In the genomic region with DNA sequence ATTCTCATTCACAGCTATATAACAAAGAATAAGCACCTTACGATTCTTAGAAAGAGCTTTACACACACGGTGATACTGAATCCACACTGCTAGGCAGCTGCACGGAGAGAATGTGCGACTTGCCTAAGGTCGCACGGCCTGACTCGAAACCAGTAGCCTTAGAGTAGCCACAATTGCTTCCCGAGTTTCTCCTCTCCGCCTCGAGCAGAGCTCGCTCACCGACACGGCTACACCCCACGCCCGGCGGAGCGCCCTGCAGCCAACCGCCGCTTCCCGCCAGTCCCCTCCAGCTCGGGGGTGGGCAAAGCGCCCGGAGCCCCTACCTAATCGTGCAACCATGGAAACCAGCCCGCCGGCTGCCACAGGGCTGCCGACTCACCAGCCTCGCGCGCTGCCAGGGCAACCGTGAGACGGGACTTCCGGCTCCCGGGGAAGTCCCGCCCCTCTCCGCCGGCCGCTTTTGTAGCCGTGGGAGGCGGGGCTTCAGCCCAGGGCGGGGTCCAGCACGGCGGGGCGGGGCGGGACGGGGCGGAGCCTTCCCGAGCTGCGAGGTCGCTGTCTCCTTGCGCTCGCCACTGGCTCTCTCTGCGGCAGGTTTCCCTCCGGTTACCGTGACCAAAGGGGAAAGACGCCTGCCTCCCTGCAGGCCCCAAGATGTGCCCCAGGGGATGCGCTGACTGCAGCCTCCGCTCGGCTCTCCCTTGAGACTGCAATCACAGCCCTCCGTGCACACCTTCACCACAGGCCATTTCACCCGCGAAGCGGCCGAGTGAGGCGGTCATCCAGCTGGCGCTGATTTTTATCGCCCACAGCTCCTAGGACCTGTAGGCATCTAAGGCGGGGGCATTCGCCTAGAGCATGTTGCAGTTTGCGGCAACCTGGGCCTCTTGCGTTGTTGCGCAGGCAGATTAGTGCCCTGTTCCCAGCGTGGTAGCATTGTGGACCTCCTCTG, we compare ENCODE assay signal across 1 cellular context.
TF ChIP-seq lines count a peak whose summit lies in the region.

No MANE protein-coding gene starts in this region.

TF ChIP-seq in HepG2, 621 proteins besides CTCF, POLR2A, EP300 and RAD21 (continued from another document and continues in another):
- no peak for TF ChIP-seq HMGA1 (CRISPR knock-in tag; conservative IDR thresholded peaks at IDR 0.05)
- TF ChIP-seq, protein P1, sequence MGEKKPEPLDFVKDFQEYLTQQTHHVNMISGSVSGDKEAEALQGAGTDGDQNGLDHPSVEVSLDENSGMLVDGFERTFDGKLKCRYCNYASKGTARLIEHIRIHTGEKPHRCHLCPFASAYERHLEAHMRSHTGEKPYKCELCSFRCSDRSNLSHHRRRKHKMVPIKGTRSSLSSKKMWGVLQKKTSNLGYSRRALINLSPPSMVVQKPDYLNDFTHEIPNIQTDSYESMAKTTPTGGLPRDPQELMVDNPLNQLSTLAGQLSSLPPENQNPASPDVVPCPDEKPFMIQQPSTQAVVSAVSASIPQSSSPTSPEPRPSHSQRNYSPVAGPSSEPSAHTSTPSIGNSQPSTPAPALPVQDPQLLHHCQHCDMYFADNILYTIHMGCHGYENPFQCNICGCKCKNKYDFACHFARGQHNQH (CRISPR knock-in tag; IDR thresholded peaks at IDR 0.05), result 0 out of 2 replicates have a peak, but pooled peaks have one; percentile 39
- TF ChIP-seq HES4 (CRISPR knock-in tag; IDR thresholded peaks at IDR 0.05; ENCODE audit: borderline replicate concordance), result 0 out of 2 replicates have a peak, but pooled peaks have one; percentile 31
- TF ChIP-seq, protein P2, sequence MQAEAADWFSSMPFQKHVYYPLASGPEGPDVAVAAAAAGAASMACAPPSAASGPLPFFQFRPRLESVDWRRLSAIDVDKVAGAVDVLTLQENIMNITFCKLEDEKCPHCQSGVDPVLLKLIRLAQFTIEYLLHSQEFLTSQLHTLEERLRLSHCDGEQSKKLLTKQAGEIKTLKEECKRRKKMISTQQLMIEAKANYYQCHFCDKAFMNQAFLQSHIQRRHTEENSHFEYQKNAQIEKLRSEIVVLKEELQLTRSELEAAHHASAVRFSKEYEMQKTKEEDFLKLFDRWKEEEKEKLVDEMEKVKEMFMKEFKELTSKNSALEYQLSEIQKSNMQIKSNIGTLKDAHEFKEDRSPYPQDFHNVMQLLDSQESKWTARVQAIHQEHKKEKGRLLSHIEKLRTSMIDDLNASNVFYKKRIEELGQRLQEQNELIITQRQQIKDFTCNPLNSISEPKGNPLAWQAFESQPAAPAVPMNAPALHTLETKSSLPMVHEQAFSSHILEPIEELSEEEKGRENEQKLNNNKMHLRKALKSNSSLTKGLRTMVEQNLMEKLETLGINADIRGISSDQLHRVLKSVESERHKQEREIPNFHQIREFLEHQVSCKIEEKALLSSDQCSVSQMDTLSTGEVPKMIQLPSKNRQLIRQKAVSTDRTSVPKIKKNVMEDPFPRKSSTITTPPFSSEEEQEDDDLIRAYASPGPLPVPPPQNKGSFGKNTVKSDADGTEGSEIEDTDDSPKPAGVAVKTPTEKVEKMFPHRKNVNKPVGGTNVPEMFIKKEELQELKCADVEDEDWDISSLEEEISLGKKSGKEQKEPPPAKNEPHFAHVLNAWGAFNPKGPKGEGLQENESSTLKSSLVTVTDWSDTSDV (CRISPR knock-in tag; IDR thresholded peaks at IDR 0.05), result 0 out of 2 replicates have a peak, but pooled peaks have one; percentile 22
- no peak for TF ChIP-seq ZNF441 (CRISPR knock-in tag; IDR thresholded peaks at IDR 0.05; ENCODE audit: borderline replicate concordance)
- TF ChIP-seq ZNF501 (CRISPR knock-in tag; IDR thresholded peaks at IDR 0.05), result peak; percentile 78
- no peak for TF ChIP-seq KDM6A (CRISPR knock-in tag; IDR thresholded peaks at IDR 0.05; ENCODE audit: low read depth)
- no peak for TF ChIP-seq ZNF670 (CRISPR knock-in tag; IDR thresholded peaks at IDR 0.05; ENCODE audit: borderline replicate concordance)
- TF ChIP-seq U2AF1 (optimal IDR thresholded peaks at IDR 0.05; ENCODE audit: low read depth, low read length), result no peak
- peak; percentile 72; the same call in 1 of the 2 replicates for TF ChIP-seq ZNF709 (CRISPR knock-in tag; IDR thresholded peaks at IDR 0.05)
- TF ChIP-seq DMAP1 (CRISPR knock-in tag; IDR thresholded peaks at IDR 0.05), result peak; percentile 20; the same call in 1 of the 2 replicates
- TF ChIP-seq, protein P3, sequence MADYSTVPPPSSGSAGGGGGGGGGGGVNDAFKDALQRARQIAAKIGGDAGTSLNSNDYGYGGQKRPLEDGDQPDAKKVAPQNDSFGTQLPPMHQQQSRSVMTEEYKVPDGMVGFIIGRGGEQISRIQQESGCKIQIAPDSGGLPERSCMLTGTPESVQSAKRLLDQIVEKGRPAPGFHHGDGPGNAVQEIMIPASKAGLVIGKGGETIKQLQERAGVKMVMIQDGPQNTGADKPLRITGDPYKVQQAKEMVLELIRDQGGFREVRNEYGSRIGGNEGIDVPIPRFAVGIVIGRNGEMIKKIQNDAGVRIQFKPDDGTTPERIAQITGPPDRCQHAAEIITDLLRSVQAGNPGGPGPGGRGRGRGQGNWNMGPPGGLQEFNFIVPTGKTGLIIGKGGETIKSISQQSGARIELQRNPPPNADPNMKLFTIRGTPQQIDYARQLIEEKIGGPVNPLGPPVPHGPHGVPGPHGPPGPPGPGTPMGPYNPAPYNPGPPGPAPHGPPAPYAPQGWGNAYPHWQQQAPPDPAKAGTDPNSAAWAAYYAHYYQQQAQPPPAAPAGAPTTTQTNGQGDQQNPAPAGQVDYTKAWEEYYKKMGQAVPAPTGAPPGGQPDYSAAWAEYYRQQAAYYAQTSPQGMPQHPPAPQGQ (CRISPR knock-in tag; IDR thresholded peaks at IDR 0.05; ENCODE audit: borderline replicate concordance), result no peak
- peak; percentile 42 for TF ChIP-seq MED8 (CRISPR knock-in tag; IDR thresholded peaks at IDR 0.05; ENCODE audit: insufficient replicate concordance)
- no peak for TF ChIP-seq RFX5 (IDR thresholded peaks at IDR 0.05; ENCODE audit: low read depth, low read length)
- TF ChIP-seq PAF1 (CRISPR knock-in tag; IDR thresholded peaks at IDR 0.05), result peak; percentile 91
- TF ChIP-seq ZNF34 (CRISPR knock-in tag; IDR thresholded peaks at IDR 0.05; ENCODE audit: borderline replicate concordance), result no peak
- TF ChIP-seq, protein P4, sequence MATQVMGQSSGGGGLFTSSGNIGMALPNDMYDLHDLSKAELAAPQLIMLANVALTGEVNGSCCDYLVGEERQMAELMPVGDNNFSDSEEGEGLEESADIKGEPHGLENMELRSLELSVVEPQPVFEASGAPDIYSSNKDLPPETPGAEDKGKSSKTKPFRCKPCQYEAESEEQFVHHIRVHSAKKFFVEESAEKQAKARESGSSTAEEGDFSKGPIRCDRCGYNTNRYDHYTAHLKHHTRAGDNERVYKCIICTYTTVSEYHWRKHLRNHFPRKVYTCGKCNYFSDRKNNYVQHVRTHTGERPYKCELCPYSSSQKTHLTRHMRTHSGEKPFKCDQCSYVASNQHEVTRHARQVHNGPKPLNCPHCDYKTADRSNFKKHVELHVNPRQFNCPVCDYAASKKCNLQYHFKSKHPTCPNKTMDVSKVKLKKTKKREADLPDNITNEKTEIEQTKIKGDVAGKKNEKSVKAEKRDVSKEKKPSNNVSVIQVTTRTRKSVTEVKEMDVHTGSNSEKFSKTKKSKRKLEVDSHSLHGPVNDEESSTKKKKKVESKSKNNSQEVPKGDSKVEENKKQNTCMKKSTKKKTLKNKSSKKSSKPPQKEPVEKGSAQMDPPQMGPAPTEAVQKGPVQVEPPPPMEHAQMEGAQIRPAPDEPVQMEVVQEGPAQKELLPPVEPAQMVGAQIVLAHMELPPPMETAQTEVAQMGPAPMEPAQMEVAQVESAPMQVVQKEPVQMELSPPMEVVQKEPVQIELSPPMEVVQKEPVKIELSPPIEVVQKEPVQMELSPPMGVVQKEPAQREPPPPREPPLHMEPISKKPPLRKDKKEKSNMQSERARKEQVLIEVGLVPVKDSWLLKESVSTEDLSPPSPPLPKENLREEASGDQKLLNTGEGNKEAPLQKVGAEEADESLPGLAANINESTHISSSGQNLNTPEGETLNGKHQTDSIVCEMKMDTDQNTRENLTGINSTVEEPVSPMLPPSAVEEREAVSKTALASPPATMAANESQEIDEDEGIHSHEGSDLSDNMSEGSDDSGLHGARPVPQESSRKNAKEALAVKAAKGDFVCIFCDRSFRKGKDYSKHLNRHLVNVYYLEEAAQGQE (IDR thresholded peaks at IDR 0.05; ENCODE audit: borderline replicate concordance in 1 of 2, low read depth in 1 of 2, low read length in 2 of 2), result peak in 1 of 2 experiments; percentile 36; a peak in 1 of 4 replicates
- no peak for TF ChIP-seq ZNF496 (CRISPR knock-in tag; IDR thresholded peaks at IDR 0.05; ENCODE audit: insufficient replicate concordance)
- no peak for TF ChIP-seq ZNF367 (CRISPR knock-in tag; IDR thresholded peaks at IDR 0.05; ENCODE audit: borderline replicate concordance)
- TF ChIP-seq KLF9 (CRISPR knock-in tag; IDR thresholded peaks at IDR 0.05; ENCODE audit: low read depth), result no peak
- TF ChIP-seq HNF4A (CRISPR knock-in tag; IDR thresholded peaks at IDR 0.05), result no peak
- no peak for TF ChIP-seq ZNF816 (CRISPR knock-in tag; IDR thresholded peaks at IDR 0.05; ENCODE audit: borderline replicate concordance)
- no peak for TF ChIP-seq ZFP36 (IDR thresholded peaks at IDR 0.05; ENCODE audit: borderline replicate concordance, low read depth, low read length, partially characterized antibody)
- TF ChIP-seq SALL2 (CRISPR knock-in tag; IDR thresholded peaks at IDR 0.05), result no peak
- no peak; the same call in 1 of the 2 replicates for TF ChIP-seq RFXAP (CRISPR knock-in tag; IDR thresholded peaks at IDR 0.05; ENCODE audit: borderline replicate concordance)
- TF ChIP-seq ZNF317 (CRISPR knock-in tag; IDR thresholded peaks at IDR 0.05), result 0 out of 2 replicates have a peak, but pooled peaks have one; percentile 39
- TF ChIP-seq, protein P5, sequence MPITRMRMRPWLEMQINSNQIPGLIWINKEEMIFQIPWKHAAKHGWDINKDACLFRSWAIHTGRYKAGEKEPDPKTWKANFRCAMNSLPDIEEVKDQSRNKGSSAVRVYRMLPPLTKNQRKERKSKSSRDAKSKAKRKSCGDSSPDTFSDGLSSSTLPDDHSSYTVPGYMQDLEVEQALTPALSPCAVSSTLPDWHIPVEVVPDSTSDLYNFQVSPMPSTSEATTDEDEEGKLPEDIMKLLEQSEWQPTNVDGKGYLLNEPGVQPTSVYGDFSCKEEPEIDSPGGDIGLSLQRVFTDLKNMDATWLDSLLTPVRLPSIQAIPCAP (CRISPR knock-in tag; IDR thresholded peaks at IDR 0.05; ENCODE audit: low read depth), result no peak
- TF ChIP-seq, protein P6, sequence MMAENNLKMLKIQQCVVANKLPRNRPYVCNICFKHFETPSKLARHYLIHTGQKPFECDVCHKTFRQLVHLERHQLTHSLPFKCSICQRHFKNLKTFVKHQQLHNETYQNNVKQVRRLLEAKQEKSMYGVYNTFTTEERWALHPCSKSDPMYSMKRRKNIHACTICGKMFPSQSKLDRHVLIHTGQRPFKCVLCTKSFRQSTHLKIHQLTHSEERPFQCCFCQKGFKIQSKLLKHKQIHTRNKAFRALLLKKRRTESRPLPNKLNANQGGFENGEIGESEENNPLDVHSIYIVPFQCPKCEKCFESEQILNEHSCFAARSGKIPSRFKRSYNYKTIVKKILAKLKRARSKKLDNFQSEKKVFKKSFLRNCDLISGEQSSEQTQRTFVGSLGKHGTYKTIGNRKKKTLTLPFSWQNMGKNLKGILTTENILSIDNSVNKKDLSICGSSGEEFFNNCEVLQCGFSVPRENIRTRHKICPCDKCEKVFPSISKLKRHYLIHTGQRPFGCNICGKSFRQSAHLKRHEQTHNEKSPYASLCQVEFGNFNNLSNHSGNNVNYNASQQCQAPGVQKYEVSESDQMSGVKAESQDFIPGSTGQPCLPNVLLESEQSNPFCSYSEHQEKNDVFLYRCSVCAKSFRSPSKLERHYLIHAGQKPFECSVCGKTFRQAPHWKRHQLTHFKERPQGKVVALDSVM (CRISPR knock-in tag; IDR thresholded peaks at IDR 0.05), result no peak
- no peak for TF ChIP-seq HMG20B (CRISPR knock-in tag; conservative IDR thresholded peaks at IDR 0.05)
- peak; percentile 48; the same call in 1 of the 2 replicates for TF ChIP-seq ZNF232 (CRISPR knock-in tag; IDR thresholded peaks at IDR 0.05; ENCODE audit: borderline replicate concordance)
- TF ChIP-seq ZNF720 (CRISPR knock-in tag; IDR thresholded peaks at IDR 0.05), result no peak
- peak; percentile 66; the same call in 1 of the 2 replicates for TF ChIP-seq ZSCAN25 (CRISPR knock-in tag; IDR thresholded peaks at IDR 0.05)
- TF ChIP-seq SNAPC2 (CRISPR knock-in tag; IDR thresholded peaks at IDR 0.05), result 0 out of 2 replicates have a peak, but pooled peaks have one; percentile 9
- peak in 1 of 2 experiments; percentile 52; a peak in 1 of 4 replicates for TF ChIP-seq KLF16 (CRISPR knock-in tag; IDR thresholded peaks at IDR 0.05)
- no peak for TF ChIP-seq ZNF672 (CRISPR knock-in tag; IDR thresholded peaks at IDR 0.05)
- no peak for TF ChIP-seq ZMAT3 (CRISPR knock-in tag; conservative IDR thresholded peaks at IDR 0.05)
- TF ChIP-seq ZNF510 (CRISPR knock-in tag; IDR thresholded peaks at IDR 0.05; ENCODE audit: low read depth), result no peak
- no peak for TF ChIP-seq SRSF4 (IDR thresholded peaks at IDR 0.05; ENCODE audit: low read depth, low read length, poor library complexity, severe bottlenecking)
- TF ChIP-seq SCMH1 (CRISPR knock-in tag; IDR thresholded peaks at IDR 0.05; ENCODE audit: borderline replicate concordance), result no peak
- TF ChIP-seq ZNF605 (CRISPR knock-in tag; IDR thresholded peaks at IDR 0.05), result peak; percentile 80
- TF ChIP-seq FOXP1 (IDR thresholded peaks at IDR 0.05), result no peak
- TF ChIP-seq FOXP1 (CRISPR knock-in tag; IDR thresholded peaks at IDR 0.05), result no peak
- TF ChIP-seq, protein P7, sequence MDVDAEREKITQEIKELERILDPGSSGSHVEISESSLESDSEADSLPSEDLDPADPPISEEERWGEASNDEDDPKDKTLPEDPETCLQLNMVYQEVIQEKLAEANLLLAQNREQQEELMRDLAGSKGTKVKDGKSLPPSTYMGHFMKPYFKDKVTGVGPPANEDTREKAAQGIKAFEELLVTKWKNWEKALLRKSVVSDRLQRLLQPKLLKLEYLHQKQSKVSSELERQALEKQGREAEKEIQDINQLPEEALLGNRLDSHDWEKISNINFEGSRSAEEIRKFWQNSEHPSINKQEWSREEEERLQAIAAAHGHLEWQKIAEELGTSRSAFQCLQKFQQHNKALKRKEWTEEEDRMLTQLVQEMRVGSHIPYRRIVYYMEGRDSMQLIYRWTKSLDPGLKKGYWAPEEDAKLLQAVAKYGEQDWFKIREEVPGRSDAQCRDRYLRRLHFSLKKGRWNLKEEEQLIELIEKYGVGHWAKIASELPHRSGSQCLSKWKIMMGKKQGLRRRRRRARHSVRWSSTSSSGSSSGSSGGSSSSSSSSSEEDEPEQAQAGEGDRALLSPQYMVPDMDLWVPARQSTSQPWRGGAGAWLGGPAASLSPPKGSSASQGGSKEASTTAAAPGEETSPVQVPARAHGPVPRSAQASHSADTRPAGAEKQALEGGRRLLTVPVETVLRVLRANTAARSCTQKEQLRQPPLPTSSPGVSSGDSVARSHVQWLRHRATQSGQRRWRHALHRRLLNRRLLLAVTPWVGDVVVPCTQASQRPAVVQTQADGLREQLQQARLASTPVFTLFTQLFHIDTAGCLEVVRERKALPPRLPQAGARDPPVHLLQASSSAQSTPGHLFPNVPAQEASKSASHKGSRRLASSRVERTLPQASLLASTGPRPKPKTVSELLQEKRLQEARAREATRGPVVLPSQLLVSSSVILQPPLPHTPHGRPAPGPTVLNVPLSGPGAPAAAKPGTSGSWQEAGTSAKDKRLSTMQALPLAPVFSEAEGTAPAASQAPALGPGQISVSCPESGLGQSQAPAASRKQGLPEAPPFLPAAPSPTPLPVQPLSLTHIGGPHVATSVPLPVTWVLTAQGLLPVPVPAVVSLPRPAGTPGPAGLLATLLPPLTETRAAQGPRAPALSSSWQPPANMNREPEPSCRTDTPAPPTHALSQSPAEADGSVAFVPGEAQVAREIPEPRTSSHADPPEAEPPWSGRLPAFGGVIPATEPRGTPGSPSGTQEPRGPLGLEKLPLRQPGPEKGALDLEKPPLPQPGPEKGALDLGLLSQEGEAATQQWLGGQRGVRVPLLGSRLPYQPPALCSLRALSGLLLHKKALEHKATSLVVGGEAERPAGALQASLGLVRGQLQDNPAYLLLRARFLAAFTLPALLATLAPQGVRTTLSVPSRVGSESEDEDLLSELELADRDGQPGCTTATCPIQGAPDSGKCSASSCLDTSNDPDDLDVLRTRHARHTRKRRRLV (CRISPR knock-in tag; IDR thresholded peaks at IDR 0.05), result peak; percentile 68; the same call in 1 of the 2 replicates
